1 cellular context compared by ENCODE assay signal in the genomic region with DNA sequence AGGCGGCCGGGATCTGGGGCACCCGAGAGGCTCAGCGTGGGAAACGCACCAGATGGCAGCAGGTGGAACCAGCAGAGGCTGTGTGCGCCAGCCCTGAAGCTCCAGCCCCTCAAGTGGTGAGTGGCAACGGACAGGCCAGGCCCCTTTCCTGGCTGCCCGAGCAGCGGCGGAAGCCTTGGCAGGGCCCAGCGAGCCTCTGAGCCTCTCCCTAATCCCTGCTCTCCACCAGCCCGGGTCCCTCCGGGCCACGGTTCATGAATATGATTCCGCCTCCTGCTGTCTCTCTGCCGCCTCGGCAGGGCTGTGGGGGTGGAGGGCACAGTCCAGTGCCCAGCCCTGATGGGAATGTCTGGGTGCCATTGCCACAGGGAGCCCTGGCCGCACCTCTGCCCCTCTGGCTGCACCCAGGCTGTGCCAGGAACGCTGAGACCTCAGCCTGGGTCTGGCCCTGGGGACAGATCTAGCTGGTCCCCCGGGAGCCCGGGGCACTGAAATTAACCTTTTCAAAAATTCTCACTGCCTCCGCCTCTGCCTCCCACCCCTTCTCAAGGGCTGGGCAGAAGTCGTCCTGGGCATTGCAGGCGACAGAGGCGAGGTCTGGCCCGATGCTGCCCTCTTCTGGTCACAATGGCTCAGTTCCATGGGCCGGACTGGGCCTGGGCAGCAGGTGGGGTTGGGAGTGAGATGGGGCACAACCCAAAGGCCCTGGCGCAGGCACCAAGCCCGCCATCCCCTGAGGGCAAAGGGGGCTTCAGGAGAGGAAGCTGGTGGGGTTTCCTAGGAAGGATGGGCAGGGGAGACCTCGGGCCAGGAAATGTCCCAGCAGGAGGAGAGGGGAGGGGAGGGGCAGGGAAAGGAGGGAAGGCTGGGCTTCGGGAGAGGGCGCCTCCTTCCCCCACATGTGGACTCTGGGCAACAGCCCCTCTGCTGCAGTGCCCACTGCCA.
A peak's percentile ranks its signal among the peaks of the same experiment; 100 is the strongest.
TF ChIP-seq lines count a peak whose summit lies in the region.

No MANE protein-coding gene starts in this region.

TF ChIP-seq in HEK293, 187 proteins besides CTCF, POLR2A, EP300 and RAD21 (continued from another document and continues in another):
- TF ChIP-seq, protein P1, sequence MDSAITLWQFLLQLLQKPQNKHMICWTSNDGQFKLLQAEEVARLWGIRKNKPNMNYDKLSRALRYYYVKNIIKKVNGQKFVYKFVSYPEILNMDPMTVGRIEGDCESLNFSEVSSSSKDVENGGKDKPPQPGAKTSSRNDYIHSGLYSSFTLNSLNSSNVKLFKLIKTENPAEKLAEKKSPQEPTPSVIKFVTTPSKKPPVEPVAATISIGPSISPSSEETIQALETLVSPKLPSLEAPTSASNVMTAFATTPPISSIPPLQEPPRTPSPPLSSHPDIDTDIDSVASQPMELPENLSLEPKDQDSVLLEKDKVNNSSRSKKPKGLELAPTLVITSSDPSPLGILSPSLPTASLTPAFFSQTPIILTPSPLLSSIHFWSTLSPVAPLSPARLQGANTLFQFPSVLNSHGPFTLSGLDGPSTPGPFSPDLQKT (IDR thresholded peaks at IDR 0.05; ENCODE audit: borderline replicate concordance, low read depth, low read length): no peak
- TF ChIP-seq ZNF768 (tag by site-specific recombination; IDR thresholded peaks at IDR 0.05): no peak
- TF ChIP-seq ZNF140 (tag by site-specific recombination; IDR thresholded peaks at IDR 0.05): no peak
- TF ChIP-seq KLF1 (tag by site-specific recombination; IDR thresholded peaks at IDR 0.05): peak; percentile 59
- no peak for TF ChIP-seq ZNF530 (tag by site-specific recombination; IDR thresholded peaks at IDR 0.05; ENCODE audit: low read depth)
- no peak for TF ChIP-seq OSR2 (tag by site-specific recombination; IDR thresholded peaks at IDR 0.05)
- no peak for TF ChIP-seq ZNF555 (tag by site-specific recombination; conservative IDR thresholded peaks at IDR 0.05)
- TF ChIP-seq, protein P2, sequence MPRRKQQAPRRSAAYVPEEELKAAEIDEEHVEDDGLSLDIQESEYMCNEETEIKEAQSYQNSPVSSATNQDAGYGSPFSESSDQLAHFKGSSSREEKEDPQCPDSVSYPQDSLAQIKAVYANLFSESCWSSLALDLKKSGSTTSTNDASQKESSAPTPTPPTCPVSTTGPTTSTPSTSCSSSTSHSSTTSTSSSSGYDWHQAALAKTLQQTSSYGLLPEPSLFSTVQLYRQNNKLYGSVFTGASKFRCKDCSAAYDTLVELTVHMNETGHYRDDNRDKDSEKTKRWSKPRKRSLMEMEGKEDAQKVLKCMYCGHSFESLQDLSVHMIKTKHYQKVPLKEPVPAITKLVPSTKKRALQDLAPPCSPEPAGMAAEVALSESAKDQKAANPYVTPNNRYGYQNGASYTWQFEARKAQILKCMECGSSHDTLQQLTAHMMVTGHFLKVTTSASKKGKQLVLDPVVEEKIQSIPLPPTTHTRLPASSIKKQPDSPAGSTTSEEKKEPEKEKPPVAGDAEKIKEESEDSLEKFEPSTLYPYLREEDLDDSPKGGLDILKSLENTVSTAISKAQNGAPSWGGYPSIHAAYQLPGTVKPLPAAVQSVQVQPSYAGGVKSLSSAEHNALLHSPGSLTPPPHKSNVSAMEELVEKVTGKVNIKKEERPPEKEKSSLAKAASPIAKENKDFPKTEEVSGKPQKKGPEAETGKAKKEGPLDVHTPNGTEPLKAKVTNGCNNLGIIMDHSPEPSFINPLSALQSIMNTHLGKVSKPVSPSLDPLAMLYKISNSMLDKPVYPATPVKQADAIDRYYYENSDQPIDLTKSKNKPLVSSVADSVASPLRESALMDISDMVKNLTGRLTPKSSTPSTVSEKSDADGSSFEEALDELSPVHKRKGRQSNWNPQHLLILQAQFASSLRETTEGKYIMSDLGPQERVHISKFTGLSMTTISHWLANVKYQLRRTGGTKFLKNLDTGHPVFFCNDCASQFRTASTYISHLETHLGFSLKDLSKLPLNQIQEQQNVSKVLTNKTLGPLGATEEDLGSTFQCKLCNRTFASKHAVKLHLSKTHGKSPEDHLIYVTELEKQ (tag by site-specific recombination; IDR thresholded peaks at IDR 0.05; ENCODE audit: borderline replicate concordance): no peak
- TF ChIP-seq ZNF529 (tag by site-specific recombination; IDR thresholded peaks at IDR 0.05; ENCODE audit: insufficient replicate concordance): no peak
- TF ChIP-seq ZNF423 (tag by site-specific recombination; IDR thresholded peaks at IDR 0.05): no peak
- TF ChIP-seq, protein P3, sequence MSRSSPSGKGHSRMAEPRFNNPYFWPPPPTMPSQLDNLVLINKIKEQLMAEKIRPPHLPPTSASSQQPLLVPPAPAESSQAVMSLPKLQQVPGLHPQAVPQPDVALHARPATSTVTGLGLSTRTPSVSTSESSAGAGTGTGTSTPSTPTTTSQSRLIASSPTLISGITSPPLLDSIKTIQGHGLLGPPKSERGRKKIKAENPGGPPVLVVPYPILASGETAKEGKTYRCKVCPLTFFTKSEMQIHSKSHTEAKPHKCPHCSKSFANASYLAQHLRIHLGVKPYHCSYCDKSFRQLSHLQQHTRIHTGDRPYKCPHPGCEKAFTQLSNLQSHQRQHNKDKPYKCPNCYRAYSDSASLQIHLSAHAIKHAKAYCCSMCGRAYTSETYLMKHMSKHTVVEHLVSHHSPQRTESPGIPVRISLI (tag by site-specific recombination; IDR thresholded peaks at IDR 0.05): no peak
- no peak for TF ChIP-seq ZNF302 (tag by site-specific recombination; IDR thresholded peaks at IDR 0.05; ENCODE audit: low read depth)
- no peak for TF ChIP-seq ZNF2 (tag by site-specific recombination; IDR thresholded peaks at IDR 0.05)
- peak; percentile 44 for TF ChIP-seq GLIS1 (tag by site-specific recombination; IDR thresholded peaks at IDR 0.05)
- TF ChIP-seq, protein P4, sequence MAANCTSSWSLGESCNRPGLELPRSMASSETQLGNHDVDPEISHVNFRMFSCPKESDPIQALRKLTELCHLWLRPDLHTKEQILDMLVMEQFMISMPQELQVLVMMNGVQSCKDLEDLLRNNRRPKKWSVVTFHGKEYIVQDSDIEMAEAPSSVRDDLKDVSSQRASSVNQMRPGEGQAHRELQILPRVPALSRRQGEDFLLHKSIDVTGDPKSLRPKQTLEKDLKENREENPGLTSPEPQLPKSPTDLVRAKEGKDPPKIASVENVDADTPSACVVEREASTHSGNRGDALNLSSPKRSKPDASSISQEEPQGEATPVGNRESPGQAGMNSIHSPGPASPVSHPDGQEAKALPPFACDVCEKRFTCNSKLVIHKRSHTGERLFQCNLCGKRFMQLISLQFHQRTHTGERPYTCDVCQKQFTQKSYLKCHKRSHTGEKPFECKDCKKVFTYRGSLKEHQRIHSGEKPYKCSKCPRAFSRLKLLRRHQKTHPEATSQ (tag by site-specific recombination; IDR thresholded peaks at IDR 0.05): no peak
- TF ChIP-seq TRIM28 (IDR thresholded peaks at IDR 0.05; ENCODE audit: borderline replicate concordance, low read length): no peak
- TF ChIP-seq SCRT1 (tag by site-specific recombination; IDR thresholded peaks at IDR 0.05; ENCODE audit: borderline replicate concordance): peak; percentile 72
- no peak for TF ChIP-seq ZFP41 (tag by site-specific recombination; IDR thresholded peaks at IDR 0.05; ENCODE audit: borderline replicate concordance)
- no peak for TF ChIP-seq ZNF138 (tag by site-specific recombination; IDR thresholded peaks at IDR 0.05; ENCODE audit: borderline replicate concordance)
- TF ChIP-seq, protein P5, sequence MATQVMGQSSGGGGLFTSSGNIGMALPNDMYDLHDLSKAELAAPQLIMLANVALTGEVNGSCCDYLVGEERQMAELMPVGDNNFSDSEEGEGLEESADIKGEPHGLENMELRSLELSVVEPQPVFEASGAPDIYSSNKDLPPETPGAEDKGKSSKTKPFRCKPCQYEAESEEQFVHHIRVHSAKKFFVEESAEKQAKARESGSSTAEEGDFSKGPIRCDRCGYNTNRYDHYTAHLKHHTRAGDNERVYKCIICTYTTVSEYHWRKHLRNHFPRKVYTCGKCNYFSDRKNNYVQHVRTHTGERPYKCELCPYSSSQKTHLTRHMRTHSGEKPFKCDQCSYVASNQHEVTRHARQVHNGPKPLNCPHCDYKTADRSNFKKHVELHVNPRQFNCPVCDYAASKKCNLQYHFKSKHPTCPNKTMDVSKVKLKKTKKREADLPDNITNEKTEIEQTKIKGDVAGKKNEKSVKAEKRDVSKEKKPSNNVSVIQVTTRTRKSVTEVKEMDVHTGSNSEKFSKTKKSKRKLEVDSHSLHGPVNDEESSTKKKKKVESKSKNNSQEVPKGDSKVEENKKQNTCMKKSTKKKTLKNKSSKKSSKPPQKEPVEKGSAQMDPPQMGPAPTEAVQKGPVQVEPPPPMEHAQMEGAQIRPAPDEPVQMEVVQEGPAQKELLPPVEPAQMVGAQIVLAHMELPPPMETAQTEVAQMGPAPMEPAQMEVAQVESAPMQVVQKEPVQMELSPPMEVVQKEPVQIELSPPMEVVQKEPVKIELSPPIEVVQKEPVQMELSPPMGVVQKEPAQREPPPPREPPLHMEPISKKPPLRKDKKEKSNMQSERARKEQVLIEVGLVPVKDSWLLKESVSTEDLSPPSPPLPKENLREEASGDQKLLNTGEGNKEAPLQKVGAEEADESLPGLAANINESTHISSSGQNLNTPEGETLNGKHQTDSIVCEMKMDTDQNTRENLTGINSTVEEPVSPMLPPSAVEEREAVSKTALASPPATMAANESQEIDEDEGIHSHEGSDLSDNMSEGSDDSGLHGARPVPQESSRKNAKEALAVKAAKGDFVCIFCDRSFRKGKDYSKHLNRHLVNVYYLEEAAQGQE (tag by site-specific recombination; IDR thresholded peaks at IDR 0.05): no peak
- TF ChIP-seq ZSCAN23 (tag by site-specific recombination; IDR thresholded peaks at IDR 0.05): no peak
- peak; percentile 87 for TF ChIP-seq EGR2 (tag by site-specific recombination; IDR thresholded peaks at IDR 0.05; ENCODE audit: low read depth)
- no peak for TF ChIP-seq ZNF426 (tag by site-specific recombination; IDR thresholded peaks at IDR 0.05)
- TF ChIP-seq ZNF211 (tag by site-specific recombination; IDR thresholded peaks at IDR 0.05; ENCODE audit: low read depth): no peak
- TF ChIP-seq ZNF354C (tag by site-specific recombination; IDR thresholded peaks at IDR 0.05; ENCODE audit: borderline replicate concordance, low read depth): no peak
- no peak for TF ChIP-seq ZNF558 (tag by site-specific recombination; IDR thresholded peaks at IDR 0.05)
- no peak for TF ChIP-seq RBAK (tag by site-specific recombination; IDR thresholded peaks at IDR 0.05)
- no peak for TF ChIP-seq ZNF155 (tag by site-specific recombination; IDR thresholded peaks at IDR 0.05)
- no peak for TF ChIP-seq ZNF433 (tag by site-specific recombination; IDR thresholded peaks at IDR 0.05; ENCODE audit: low read depth)
- TF ChIP-seq ZNF610 (tag by site-specific recombination; IDR thresholded peaks at IDR 0.05; ENCODE audit: borderline replicate concordance): no peak
- TF ChIP-seq ZNF560 (tag by site-specific recombination; IDR thresholded peaks at IDR 0.05; ENCODE audit: borderline replicate concordance): no peak
- TF ChIP-seq SP2 (tag by site-specific recombination; IDR thresholded peaks at IDR 0.05): peak; percentile 13; the same call in 1 of the 2 replicates
- no peak for TF ChIP-seq ZBTB17 (tag by site-specific recombination; IDR thresholded peaks at IDR 0.05)
- no peak for TF ChIP-seq ZNF596 (tag by site-specific recombination; IDR thresholded peaks at IDR 0.05)
- TF ChIP-seq ZNF621 (tag by site-specific recombination; IDR thresholded peaks at IDR 0.05): no peak
- TF ChIP-seq ZNF776 (tag by site-specific recombination; IDR thresholded peaks at IDR 0.05; ENCODE audit: borderline replicate concordance): no peak
- TF ChIP-seq, protein P6, sequence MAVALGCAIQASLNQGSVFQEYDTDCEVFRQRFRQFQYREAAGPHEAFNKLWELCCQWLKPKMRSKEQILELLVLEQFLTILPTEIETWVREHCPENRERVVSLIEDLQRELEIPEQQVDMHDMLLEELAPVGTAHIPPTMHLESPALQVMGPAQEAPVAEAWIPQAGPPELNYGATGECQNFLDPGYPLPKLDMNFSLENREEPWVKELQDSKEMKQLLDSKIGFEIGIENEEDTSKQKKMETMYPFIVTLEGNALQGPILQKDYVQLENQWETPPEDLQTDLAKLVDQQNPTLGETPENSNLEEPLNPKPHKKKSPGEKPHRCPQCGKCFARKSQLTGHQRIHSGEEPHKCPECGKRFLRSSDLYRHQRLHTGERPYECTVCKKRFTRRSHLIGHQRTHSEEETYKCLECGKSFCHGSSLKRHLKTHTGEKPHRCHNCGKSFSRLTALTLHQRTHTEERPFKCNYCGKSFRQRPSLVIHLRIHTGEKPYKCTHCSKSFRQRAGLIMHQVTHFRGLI (tag by site-specific recombination; IDR thresholded peaks at IDR 0.05): no peak
- no peak for TF ChIP-seq ZNF16 (tag by site-specific recombination; IDR thresholded peaks at IDR 0.05; ENCODE audit: low read depth)
- TF ChIP-seq, protein P7, sequence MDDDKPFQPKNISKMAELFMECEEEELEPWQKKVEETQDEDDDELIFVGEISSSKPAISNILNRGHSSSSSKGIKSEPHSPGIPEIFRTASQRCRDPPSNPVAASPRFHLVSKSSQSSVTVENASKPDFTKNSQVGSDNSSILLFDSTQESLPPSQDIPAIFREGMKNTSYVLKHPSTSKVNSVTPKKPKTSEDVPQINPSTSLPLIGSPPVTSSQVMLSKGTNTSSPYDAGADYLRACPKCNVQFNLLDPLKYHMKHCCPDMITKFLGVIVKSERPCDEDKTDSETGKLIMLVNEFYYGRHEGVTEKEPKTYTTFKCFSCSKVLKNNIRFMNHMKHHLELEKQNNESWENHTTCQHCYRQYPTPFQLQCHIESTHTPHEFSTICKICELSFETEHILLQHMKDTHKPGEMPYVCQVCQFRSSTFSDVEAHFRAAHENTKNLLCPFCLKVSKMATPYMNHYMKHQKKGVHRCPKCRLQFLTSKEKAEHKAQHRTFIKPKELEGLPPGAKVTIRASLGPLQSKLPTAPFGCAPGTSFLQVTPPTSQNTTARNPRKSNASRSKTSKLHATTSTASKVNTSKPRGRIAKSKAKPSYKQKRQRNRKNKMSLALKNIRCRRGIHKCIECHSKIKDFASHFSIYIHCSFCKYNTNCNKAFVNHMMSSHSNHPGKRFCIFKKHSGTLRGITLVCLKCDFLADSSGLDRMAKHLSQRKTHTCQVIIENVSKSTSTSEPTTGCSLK (tag by site-specific recombination; IDR thresholded peaks at IDR 0.05): no peak
- no peak for TF ChIP-seq ZBTB48 (tag by site-specific recombination; IDR thresholded peaks at IDR 0.05)
- no peak for TF ChIP-seq SP7 (tag by site-specific recombination; IDR thresholded peaks at IDR 0.05)
- no peak for TF ChIP-seq ZFP69B (tag by site-specific recombination; IDR thresholded peaks at IDR 0.05)
- TF ChIP-seq HOXA7 (CRISPR knock-in tag; IDR thresholded peaks at IDR 0.05; ENCODE audit: borderline replicate concordance): no peak
- TF ChIP-seq ZNF274 (IDR thresholded peaks at IDR 0.05; ENCODE audit: low read length): no peak
- TF ChIP-seq ZNF274 (tag by site-specific recombination; IDR thresholded peaks at IDR 0.05; ENCODE audit: borderline replicate concordance): no peak
- TF ChIP-seq, protein P8, sequence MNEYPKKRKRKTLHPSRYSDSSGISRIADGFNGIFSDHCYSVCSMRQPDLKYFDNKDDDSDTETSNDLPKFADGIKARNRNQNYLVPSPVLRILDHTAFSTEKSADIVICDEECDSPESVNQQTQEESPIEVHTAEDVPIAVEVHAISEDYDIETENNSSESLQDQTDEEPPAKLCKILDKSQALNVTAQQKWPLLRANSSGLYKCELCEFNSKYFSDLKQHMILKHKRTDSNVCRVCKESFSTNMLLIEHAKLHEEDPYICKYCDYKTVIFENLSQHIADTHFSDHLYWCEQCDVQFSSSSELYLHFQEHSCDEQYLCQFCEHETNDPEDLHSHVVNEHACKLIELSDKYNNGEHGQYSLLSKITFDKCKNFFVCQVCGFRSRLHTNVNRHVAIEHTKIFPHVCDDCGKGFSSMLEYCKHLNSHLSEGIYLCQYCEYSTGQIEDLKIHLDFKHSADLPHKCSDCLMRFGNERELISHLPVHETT (tag by site-specific recombination; IDR thresholded peaks at IDR 0.05): no peak
- TF ChIP-seq ZNF174 (tag by site-specific recombination; IDR thresholded peaks at IDR 0.05): no peak
- TF ChIP-seq ZNF677 (tag by site-specific recombination; IDR thresholded peaks at IDR 0.05): no peak
- TF ChIP-seq ZNF473 (tag by site-specific recombination; IDR thresholded peaks at IDR 0.05): no peak
